14 cellular contexts compared by ENCODE assay signal in genomic region chr10:90999512-91000172, GRCh38.
A peak's percentile ranks its signal among the peaks of the same experiment; 100 is the strongest.
DNase-seq lines count a peak whose midpoint lies in the region; ATAC-seq and TF ChIP-seq lines count a peak whose summit lies in the region.
"Had no signal": no experiment of that assay in that cellular context is flagged by ENCODE, and none has a peak within 500 bp of the region (broad histone marks: within the 10 kb centered on the region; RNA-seq: fewer than 3 reads in every experiment).

No MANE protein-coding gene starts in this region.

- H2AFZ ChIP-seq in OCI-LY3 (ENCODE audit: low read depth, low read length), result no peak overlapping the region

- WGBS in ovary, 3 donors, result 83 to 86% (median 84%) methylated on average over 5 of the region's 5 CpGs

- peak; percentile 45 for ATAC-seq in GM18858 (IDR thresholded peaks at IDR 0.05; ENCODE audit: unreplicated experiment)
- peak; percentile 54 for ATAC-seq in GM21423 (IDR thresholded peaks at IDR 0.05; ENCODE audit: unreplicated experiment)
- peak; percentile 53 for ATAC-seq in HG02981 (IDR thresholded peaks at IDR 0.05; ENCODE audit: unreplicated experiment)

- H3K4me2 ChIP-seq in OCI-LY3 (ENCODE audit: low read length), result peak overlapping the region; percentile 79
- H3K4me2 ChIP-seq: SK-N-SH had no signal

- H3K27me3 ChIP-seq in OCI-LY3 (ENCODE audit: low read depth, low read length), result no peaks in the 10 kb centered on the region
- H3K27me3 ChIP-seq in ovary, result no peaks in the 10 kb centered on the region
- H3K27me3 ChIP-seq: BLaER1 treated with 17β-estradiol and CSF1 and Interleukin-3, amounts not matched to agents 10 nM and 100 nM; cardiac muscle cell had no signal

- no peaks in the 10 kb centered on the region for H3K79me2 ChIP-seq in OCI-LY3 (ENCODE audit: low read length)

- TF ChIP-seq CTCF in OCI-LY3 (IDR thresholded peaks at IDR 0.05; ENCODE audit: low read depth, low read length) (no peak), ovary (IDR thresholded peaks at IDR 0.05) (no peak)

- H3K9me3 ChIP-seq in OCI-LY3 (ENCODE audit: insufficient read depth, low read length), result no peaks in the 10 kb centered on the region
- no peaks in the 10 kb centered on the region for H3K9me3 ChIP-seq in ovary
- H3K9me3 ChIP-seq: SK-N-SH had no signal

- no peak for DNase-seq in NCI-H2227 (lab: John Stamatoyannopoulos, UW; ENCODE audit: unreplicated experiment)
- DNase-seq in SKM-1 treated with dmso at 0.1 percent for 144 hours (lab: John Stamatoyannopoulos, UW; ENCODE audit: unreplicated experiment), result no peak
- no peak for DNase-seq in ovary
- no peak for DNase-seq in NCI-H1417 treated with DMSO at 0.1 percent for 48 hours (lab: John Stamatoyannopoulos, UW)
- DNase-seq: endodermal cell, mammary epithelial cell, SK-N-SH, WERI-Rb-1 had no signal

- peaks cover 65% of the 10 kb centered on the region for H3K4me1 ChIP-seq in OCI-LY3 (ENCODE audit: low read length)
- H3K4me1 ChIP-seq in ovary (ENCODE audit: insufficient read depth), result no peaks in the 10 kb centered on the region

- H3K36me3 ChIP-seq in OCI-LY3 (replicated peaks; ENCODE audit: low read depth, low read length) (peaks cover 20% of the 10 kb centered on the region), ovary (no peaks in the 10 kb centered on the region)
- H3K36me3 ChIP-seq: BLaER1 treated with 17β-estradiol and CSF1 and Interleukin-3, amounts not matched to agents 10 nM and 100 nM; cardiac muscle cell; WERI-Rb-1 had no signal

- H3K4me3 ChIP-seq in OCI-LY3 (ENCODE audit: low read length) (peak overlapping the region; percentile 50; the same call in 1 of the 2 replicates), ovary (no peak overlapping the region)
- H3K4me3 ChIP-seq: BLaER1 treated with 17β-estradiol and CSF1 and Interleukin-3, amounts not matched to agents 10 nM and 100 nM; cardiac muscle cell had no signal

- TF ChIP-seq EP300 in ovary (IDR thresholded peaks at IDR 0.05), result no peak

- H3K9ac ChIP-seq in OCI-LY3 (ENCODE audit: low read length), result peak overlapping the region; percentile 87
- H3K9ac ChIP-seq: SK-N-SH had no signal

- H4K20me1 ChIP-seq in OCI-LY3 (ENCODE audit: insufficient read depth, low read length), result no peaks in the 10 kb centered on the region
- H4K20me1 ChIP-seq: BLaER1 treated with 17β-estradiol and CSF1 and Interleukin-3, amounts not matched to agents 10 nM and 100 nM had no signal

- TF ChIP-seq POLR2A in ovary (IDR thresholded peaks at IDR 0.05), result no peak

- intact Hi-C loops in ovary (cut with DNase I), result loop anchor here in 2 of 4 donors (5.0 to 10.0 kb wide), 3 partner anchors 85 to 255 kb away; no protein-coding TSS in a partner anchor

- H3K27ac ChIP-seq in OCI-LY3 (ENCODE audit: low read length) (peak overlapping the region; percentile 100), ovary (no peak overlapping the region)
- H3K27ac ChIP-seq: cardiac muscle cell, WERI-Rb-1 had no signal
